ENCODE assay signal across 15 cellular contexts in genomic region chr9:85859751-85860150, GRCh38.
DNase-seq lines count a peak whose midpoint lies in the region; ATAC-seq and TF ChIP-seq lines count a peak whose summit lies in the region.
"Had no signal": no experiment of that assay in that cellular context is flagged by ENCODE, and none has a peak within 500 bp of the region (broad histone marks: within the 10 kb centered on the region; RNA-seq: fewer than 3 reads in every experiment).

No MANE protein-coding gene starts in this region.

- no peak overlapping the region for H2BK15ac ChIP-seq in mesendoderm (replicated peaks; ENCODE audit: low read depth)

- ATAC-seq in RWPE2 (ENCODE audit: low read depth) = peak; percentile 61; the same call in 2 of the 3 replicates
- ATAC-seq in GM19455 (IDR thresholded peaks at IDR 0.05; ENCODE audit: unreplicated experiment) = no peak
- ATAC-seq: esophagus mucosa had no signal

- TF ChIP-seq CTCF in RWPE2 (IDR thresholded peaks at IDR 0.05; ENCODE audit: poor library complexity, severe bottlenecking) (no peak), endothelial cell (IDR thresholded peaks at IDR 0.05; ENCODE audit: unreplicated experiment) (no peak)

- H4K5ac ChIP-seq in mesendoderm (ENCODE audit: low read length) = no peak overlapping the region

- no peak overlapping the region for H3K9ac ChIP-seq in mesendoderm (ENCODE audit: low read length)

- H3K4me1 ChIP-seq in RWPE2 (ENCODE audit: insufficient read depth, poor library complexity, severe bottlenecking) = no peaks in the 10 kb centered on the region
- peaks cover 2% of the 10 kb centered on the region for H3K4me1 ChIP-seq in mesendoderm (ENCODE audit: control insufficient read depth, low read depth, low read length)
- H3K4me1 ChIP-seq: sigmoid colon had no signal

- H3K27ac ChIP-seq in RWPE2 (ENCODE audit: poor library complexity, severe bottlenecking) = no peak overlapping the region
- H3K27ac ChIP-seq in mesendoderm (ENCODE audit: low read depth, low read length) = no peak overlapping the region
- H3K27ac ChIP-seq: sigmoid colon had no signal

- H4K8ac ChIP-seq in mesendoderm (ENCODE audit: low read depth, low read length) = no peak overlapping the region

- no peaks in the 10 kb centered on the region for H3K9me3 Mint-ChIP-seq in activated CD4-positive, alpha-beta memory T cell treated with anti-CD3 and anti-CD28 coated beads for 36 hours
- H3K9me3 Mint-ChIP-seq in activated CD4-positive, alpha-beta memory T cell treated with anti-CD3 and anti-CD28 coated beads, Interleukin-2, amount 10 ng/mL, durations not matched to agents 7 days and 5 days = peaks cover 3% of the 10 kb centered on the region
- no peaks in the 10 kb centered on the region for H3K9me3 Mint-ChIP-seq in endothelial cell (ENCODE audit: unreplicated experiment)
- H3K9me3 Mint-ChIP-seq: activated naive CD4-positive, alpha-beta T cell treated with anti-CD3 and anti-CD28 coated beads, Interleukin-2, amount 10 ng/mL, durations not matched to agents 7 days and 5 days; dendritic cell treated with granulocyte-macrophage colony-stimulating factor and Interleukin-4, amounts not matched to agents 40 ng/mL and 50 ng/mL, for 4 days had no signal

- no peak overlapping the region for H3K23ac ChIP-seq in mesendoderm (ENCODE audit: low read length)

- no peaks in the 10 kb centered on the region for H3K79me1 ChIP-seq in mesendoderm (ENCODE audit: low read length)

- CTCF ChIA-PET in activated CD4-positive, alpha-beta memory T cell treated with anti-CD3 and anti-CD28 coated beads for 36 hours (lab: Charles Lee) = no interaction called here
- CTCF ChIA-PET in activated CD4-positive, alpha-beta memory T cell treated with anti-CD3 and anti-CD28 coated beads, Interleukin-2, amount 10 ng/mL, durations not matched to agents 7 days and 5 days (lab: Charles Lee) = no interaction called here

- no peak overlapping the region for H3K4me2 ChIP-seq in mesendoderm (ENCODE audit: low read length)

- H3K4me3 ChIP-seq in RWPE2 (ENCODE audit: severe bottlenecking) (no peak overlapping the region), mesendoderm (ENCODE audit: low read length) (no peak overlapping the region)
- H3K4me3 ChIP-seq: sigmoid colon had no signal

- no peak overlapping the region for H2BK120ac ChIP-seq in mesendoderm (ENCODE audit: low read depth, low read length)

- no CpG with 5 or more reads among the region's 1 CpG for WGBS in mesendoderm (ENCODE audit: extremely low coverage, insufficient coverage, low lambda C conversion rate)

- peak; percentile 11 for DNase-seq in activated CD4-positive, alpha-beta memory T cell treated with anti-CD3 and anti-CD28 coated beads for 36 hours
- DNase-seq in activated CD4-positive, alpha-beta memory T cell treated with anti-CD3 and anti-CD28 coated beads, Interleukin-2, amount 10 ng/mL, durations not matched to agents 7 days and 5 days = no peak
- DNase-seq in NCI-H146 treated with DMSO at 0.1 percent for 48 hours (lab: John Stamatoyannopoulos, UW; ENCODE audit: unreplicated experiment) (peak; percentile 30), RWPE2 (ENCODE audit: low spot score) (no peak), mesendoderm (peak; percentile 52), MV-4-11 (lab: John Stamatoyannopoulos, UW) (no peak), endothelial cell (ENCODE audit: low spot score) (no peak)
- DNase-seq: activated CD4-positive, CD25-positive, alpha-beta regulatory T cell; activated naive CD4-positive, alpha-beta T cell treated with anti-CD3 and anti-CD28 coated beads, Interleukin-2, amount 10 ng/mL, durations not matched to agents 7 days and 5 days; glutamatergic neuron; NCI-H187; sigmoid colon had no signal

- H3K79me2 ChIP-seq in mesendoderm (ENCODE audit: control insufficient read depth, insufficient read depth, low read length) = no peaks in the 10 kb centered on the region

- POLR2A ChIA-PET in activated CD4-positive, alpha-beta memory T cell treated with anti-CD3 and anti-CD28 coated beads for 36 hours (lab: Charles Lee) = no interaction called here
- POLR2A ChIA-PET in activated CD4-positive, alpha-beta memory T cell treated with anti-CD3 and anti-CD28 coated beads, Interleukin-2, amount 10 ng/mL, durations not matched to agents 7 days and 5 days (lab: Charles Lee) = no interaction called here

- H2AK5ac ChIP-seq in mesendoderm (ENCODE audit: low read length) = no peak overlapping the region

- H3K18ac ChIP-seq in mesendoderm (ENCODE audit: low read length) = no peak overlapping the region

- peak overlapping the region; percentile 34 for H3K56ac ChIP-seq in mesendoderm (ENCODE audit: low read length)

- intact Hi-C loops in activated CD4-positive, alpha-beta memory T cell treated with anti-CD3 and anti-CD28 coated beads for 36 hours (cut with micrococcal nuclease) = no loop called here

- H3K4me3 Mint-ChIP-seq in activated CD4-positive, alpha-beta memory T cell treated with anti-CD3 and anti-CD28 coated beads for 36 hours = no peak overlapping the region
- no peak overlapping the region for H3K4me3 Mint-ChIP-seq in activated CD4-positive, alpha-beta memory T cell treated with anti-CD3 and anti-CD28 coated beads, Interleukin-2, amount 10 ng/mL, durations not matched to agents 7 days and 5 days
- H3K4me3 Mint-ChIP-seq in endothelial cell (ENCODE audit: unreplicated experiment) = no peak overlapping the region
- H3K4me3 Mint-ChIP-seq: activated naive CD4-positive, alpha-beta T cell treated with anti-CD3 and anti-CD28 coated beads, Interleukin-2, amount 10 ng/mL, durations not matched to agents 7 days and 5 days; dendritic cell treated with granulocyte-macrophage colony-stimulating factor and Interleukin-4, amounts not matched to agents 40 ng/mL and 50 ng/mL, for 4 days had no signal

- H3K27me3 Mint-ChIP-seq in activated CD4-positive, alpha-beta memory T cell treated with anti-CD3 and anti-CD28 coated beads for 36 hours = no peaks in the 10 kb centered on the region
- H3K27me3 Mint-ChIP-seq in activated CD4-positive, alpha-beta memory T cell treated with anti-CD3 and anti-CD28 coated beads, Interleukin-2, amount 10 ng/mL, durations not matched to agents 7 days and 5 days = no peaks in the 10 kb centered on the region
- H3K27me3 Mint-ChIP-seq in endothelial cell (ENCODE audit: unreplicated experiment) = peaks cover 2% of the 10 kb centered on the region
- H3K27me3 Mint-ChIP-seq: activated naive CD4-positive, alpha-beta T cell treated with anti-CD3 and anti-CD28 coated beads, Interleukin-2, amount 10 ng/mL, durations not matched to agents 7 days and 5 days; dendritic cell treated with granulocyte-macrophage colony-stimulating factor and Interleukin-4, amounts not matched to agents 40 ng/mL and 50 ng/mL, for 4 days had no signal

- H2BK5ac ChIP-seq in mesendoderm (ENCODE audit: low read length) = no peak overlapping the region

- H3K27me3 ChIP-seq in RWPE2 (ENCODE audit: insufficient read depth, poor library complexity, severe bottlenecking) (peaks cover 3% of the 10 kb centered on the region), mesendoderm (ENCODE audit: insufficient read depth, low read length, poor library complexity) (no peaks in the 10 kb centered on the region)
- H3K27me3 ChIP-seq: sigmoid colon had no signal

- peaks cover 11% of the 10 kb centered on the region for H3K4me1 Mint-ChIP-seq in activated CD4-positive, alpha-beta memory T cell treated with anti-CD3 and anti-CD28 coated beads for 36 hours (ENCODE audit: low read depth)
- H3K4me1 Mint-ChIP-seq in activated CD4-positive, alpha-beta memory T cell treated with anti-CD3 and anti-CD28 coated beads, Interleukin-2, amount 10 ng/mL, durations not matched to agents 7 days and 5 days = no peaks in the 10 kb centered on the region
- H3K4me1 Mint-ChIP-seq in endothelial cell (ENCODE audit: unreplicated experiment) = peaks cover 2% of the 10 kb centered on the region
- H3K4me1 Mint-ChIP-seq: activated naive CD4-positive, alpha-beta T cell treated with anti-CD3 and anti-CD28 coated beads, Interleukin-2, amount 10 ng/mL, durations not matched to agents 7 days and 5 days had no signal

- H3K36me3 ChIP-seq in RWPE2 (ENCODE audit: low read depth) = no peaks in the 10 kb centered on the region
- no peaks in the 10 kb centered on the region for H3K36me3 ChIP-seq in mesendoderm (ENCODE audit: control insufficient read depth, insufficient read depth, low read length)

- no peaks in the 10 kb centered on the region for H3K9me3 ChIP-seq in RWPE2 (ENCODE audit: severe bottlenecking)
- H3K9me3 ChIP-seq: sigmoid colon had no signal

- H3K27ac Mint-ChIP-seq in activated CD4-positive, alpha-beta memory T cell treated with anti-CD3 and anti-CD28 coated beads for 36 hours = no peak overlapping the region
- no peak overlapping the region for H3K27ac Mint-ChIP-seq in activated CD4-positive, alpha-beta memory T cell treated with anti-CD3 and anti-CD28 coated beads, Interleukin-2, amount 10 ng/mL, durations not matched to agents 7 days and 5 days
- no peak overlapping the region for H3K27ac Mint-ChIP-seq in endothelial cell (ENCODE audit: unreplicated experiment)
- H3K27ac Mint-ChIP-seq: activated naive CD4-positive, alpha-beta T cell treated with anti-CD3 and anti-CD28 coated beads, Interleukin-2, amount 10 ng/mL, durations not matched to agents 7 days and 5 days; dendritic cell treated with granulocyte-macrophage colony-stimulating factor and Interleukin-4, amounts not matched to agents 40 ng/mL and 50 ng/mL, for 4 days had no signal

- H3K36me3 Mint-ChIP-seq in activated CD4-positive, alpha-beta memory T cell treated with anti-CD3 and anti-CD28 coated beads for 36 hours = peaks cover 15% of the 10 kb centered on the region
- no peaks in the 10 kb centered on the region for H3K36me3 Mint-ChIP-seq in activated CD4-positive, alpha-beta memory T cell treated with anti-CD3 and anti-CD28 coated beads, Interleukin-2, amount 10 ng/mL, durations not matched to agents 7 days and 5 days (ENCODE audit: low read depth)
- H3K36me3 Mint-ChIP-seq in endothelial cell (ENCODE audit: low read depth, unreplicated experiment) = no peaks in the 10 kb centered on the region
- H3K36me3 Mint-ChIP-seq: activated naive CD4-positive, alpha-beta T cell treated with anti-CD3 and anti-CD28 coated beads, Interleukin-2, amount 10 ng/mL, durations not matched to agents 7 days and 5 days had no signal

- no peak overlapping the region for H3K4ac ChIP-seq in mesendoderm (ENCODE audit: low read depth, low read length)

Comparison
In these comparisons a context has a peak if more than half of its experiments do, and no peak if none do; other contexts are left out.
1. DNase-seq: peak in activated CD4-positive, alpha-beta memory T cell treated with anti-CD3 and anti-CD28 coated beads for 36 hours (single experiment), NCI-H146 treated with DMSO at 0.1 percent for 48 hours (single experiment) and mesendoderm (single experiment); none in activated CD4-positive, alpha-beta memory T cell treated with anti-CD3 and anti-CD28 coated beads, Interleukin-2, amount 10 ng/mL, durations not matched to agents 7 days and 5 days (single experiment), RWPE2 (single experiment), MV-4-11 (single experiment) and endothelial cell (single experiment).